Comparison of ENCODE assay signal across 1 cellular context in the genomic region with DNA sequence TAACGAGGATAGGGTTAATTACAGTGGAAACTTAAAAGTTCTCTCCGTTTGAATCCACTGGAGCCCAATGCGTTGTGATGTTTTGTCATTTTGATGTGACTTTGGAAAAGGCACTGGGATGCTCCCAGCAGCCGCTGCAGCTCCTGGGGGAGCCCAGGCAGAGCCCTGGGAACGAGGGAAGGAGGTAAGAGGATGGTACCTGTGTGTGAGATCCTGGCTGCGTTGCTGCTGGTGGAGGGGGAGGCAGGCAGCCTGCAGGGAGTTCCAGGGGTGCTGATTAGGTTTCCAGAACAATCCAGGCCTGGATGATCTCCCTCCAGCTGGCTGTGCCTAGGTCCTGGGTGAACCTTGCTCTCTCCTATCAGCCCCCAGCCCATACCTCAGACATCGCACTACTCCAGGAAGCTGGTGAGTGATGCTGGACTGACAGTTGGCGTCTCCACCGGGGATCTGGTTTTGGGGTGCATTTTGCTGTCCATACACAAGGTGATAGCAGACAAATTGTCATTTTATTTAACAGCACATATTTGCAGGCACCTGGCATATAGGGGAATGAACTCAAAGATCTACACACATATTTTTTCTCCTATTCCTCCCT.
A peak's percentile ranks its signal among the peaks of the same experiment; 100 is the strongest.
TF ChIP-seq lines count a peak whose summit lies in the region.

No MANE protein-coding gene starts in this region.

TF ChIP-seq in HepG2, 621 proteins besides CTCF, POLR2A, EP300 and RAD21 (continued from another document and continues in another):
- TF ChIP-seq, protein P1, sequence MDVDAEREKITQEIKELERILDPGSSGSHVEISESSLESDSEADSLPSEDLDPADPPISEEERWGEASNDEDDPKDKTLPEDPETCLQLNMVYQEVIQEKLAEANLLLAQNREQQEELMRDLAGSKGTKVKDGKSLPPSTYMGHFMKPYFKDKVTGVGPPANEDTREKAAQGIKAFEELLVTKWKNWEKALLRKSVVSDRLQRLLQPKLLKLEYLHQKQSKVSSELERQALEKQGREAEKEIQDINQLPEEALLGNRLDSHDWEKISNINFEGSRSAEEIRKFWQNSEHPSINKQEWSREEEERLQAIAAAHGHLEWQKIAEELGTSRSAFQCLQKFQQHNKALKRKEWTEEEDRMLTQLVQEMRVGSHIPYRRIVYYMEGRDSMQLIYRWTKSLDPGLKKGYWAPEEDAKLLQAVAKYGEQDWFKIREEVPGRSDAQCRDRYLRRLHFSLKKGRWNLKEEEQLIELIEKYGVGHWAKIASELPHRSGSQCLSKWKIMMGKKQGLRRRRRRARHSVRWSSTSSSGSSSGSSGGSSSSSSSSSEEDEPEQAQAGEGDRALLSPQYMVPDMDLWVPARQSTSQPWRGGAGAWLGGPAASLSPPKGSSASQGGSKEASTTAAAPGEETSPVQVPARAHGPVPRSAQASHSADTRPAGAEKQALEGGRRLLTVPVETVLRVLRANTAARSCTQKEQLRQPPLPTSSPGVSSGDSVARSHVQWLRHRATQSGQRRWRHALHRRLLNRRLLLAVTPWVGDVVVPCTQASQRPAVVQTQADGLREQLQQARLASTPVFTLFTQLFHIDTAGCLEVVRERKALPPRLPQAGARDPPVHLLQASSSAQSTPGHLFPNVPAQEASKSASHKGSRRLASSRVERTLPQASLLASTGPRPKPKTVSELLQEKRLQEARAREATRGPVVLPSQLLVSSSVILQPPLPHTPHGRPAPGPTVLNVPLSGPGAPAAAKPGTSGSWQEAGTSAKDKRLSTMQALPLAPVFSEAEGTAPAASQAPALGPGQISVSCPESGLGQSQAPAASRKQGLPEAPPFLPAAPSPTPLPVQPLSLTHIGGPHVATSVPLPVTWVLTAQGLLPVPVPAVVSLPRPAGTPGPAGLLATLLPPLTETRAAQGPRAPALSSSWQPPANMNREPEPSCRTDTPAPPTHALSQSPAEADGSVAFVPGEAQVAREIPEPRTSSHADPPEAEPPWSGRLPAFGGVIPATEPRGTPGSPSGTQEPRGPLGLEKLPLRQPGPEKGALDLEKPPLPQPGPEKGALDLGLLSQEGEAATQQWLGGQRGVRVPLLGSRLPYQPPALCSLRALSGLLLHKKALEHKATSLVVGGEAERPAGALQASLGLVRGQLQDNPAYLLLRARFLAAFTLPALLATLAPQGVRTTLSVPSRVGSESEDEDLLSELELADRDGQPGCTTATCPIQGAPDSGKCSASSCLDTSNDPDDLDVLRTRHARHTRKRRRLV (CRISPR knock-in tag; IDR thresholded peaks at IDR 0.05), result no peak
- TF ChIP-seq ARHGAP35 (CRISPR knock-in tag; IDR thresholded peaks at IDR 0.05; ENCODE audit: borderline replicate concordance) (peak; percentile 72; the same call in 1 of the 2 replicates), TBX2 (CRISPR knock-in tag; IDR thresholded peaks at IDR 0.05; ENCODE audit: borderline replicate concordance) (no peak), SOX5 (CRISPR knock-in tag; IDR thresholded peaks at IDR 0.05; ENCODE audit: borderline replicate concordance) (no peak), ZNF350 (CRISPR knock-in tag; IDR thresholded peaks at IDR 0.05; ENCODE audit: borderline replicate concordance, low read depth) (no peak), REL (CRISPR knock-in tag; conservative IDR thresholded peaks at IDR 0.05) (no peak), ZNF20 (CRISPR knock-in tag; IDR thresholded peaks at IDR 0.05) (no peak), ZNF274 (CRISPR knock-in tag; IDR thresholded peaks at IDR 0.05) (0 out of 2 replicates have a peak, but pooled peaks have one; percentile 50), ZFP82 (CRISPR knock-in tag; IDR thresholded peaks at IDR 0.05; ENCODE audit: borderline replicate concordance) (no peak), ZNF747 (CRISPR knock-in tag; IDR thresholded peaks at IDR 0.05; ENCODE audit: borderline replicate concordance) (no peak), ZNF652 (CRISPR knock-in tag; IDR thresholded peaks at IDR 0.05; ENCODE audit: borderline replicate concordance, low read depth) (no peak; the same call in 1 of the 2 replicates), ZNF484 (CRISPR knock-in tag; IDR thresholded peaks at IDR 0.05; ENCODE audit: borderline replicate concordance, low read depth) (no peak), SMAD1 (CRISPR knock-in tag; IDR thresholded peaks at IDR 0.05; ENCODE audit: borderline replicate concordance, low read depth) (no peak), ZNF180 (CRISPR knock-in tag; IDR thresholded peaks at IDR 0.05; ENCODE audit: borderline replicate concordance, low read depth) (no peak), ZBTB3 (CRISPR knock-in tag; IDR thresholded peaks at IDR 0.05; ENCODE audit: borderline replicate concordance, low read depth) (no peak), RARG (CRISPR knock-in tag; IDR thresholded peaks at IDR 0.05; ENCODE audit: low read depth) (no peak), SALL2 (CRISPR knock-in tag; IDR thresholded peaks at IDR 0.05) (no peak), KDM5A (IDR thresholded peaks at IDR 0.05; ENCODE audit: borderline replicate concordance, low read length) (no peak), ZNF121 (CRISPR knock-in tag; IDR thresholded peaks at IDR 0.05) (no peak), RBM22 (optimal IDR thresholded peaks at IDR 0.05; ENCODE audit: low read length) (no peak), NCOA2 (CRISPR knock-in tag; IDR thresholded peaks at IDR 0.05) (no peak), ZBTB1 (CRISPR knock-in tag; IDR thresholded peaks at IDR 0.05; ENCODE audit: borderline replicate concordance) (no peak), PAWR (CRISPR knock-in tag; IDR thresholded peaks at IDR 0.05; ENCODE audit: borderline replicate concordance) (no peak), SKI (IDR thresholded peaks at IDR 0.05; ENCODE audit: partially characterized antibody) (no peak), GLI4 (CRISPR knock-in tag; IDR thresholded peaks at IDR 0.05; ENCODE audit: borderline replicate concordance) (no peak), ZNF383 (CRISPR knock-in tag; IDR thresholded peaks at IDR 0.05; ENCODE audit: borderline replicate concordance) (no peak), FLYWCH1 (CRISPR knock-in tag; IDR thresholded peaks at IDR 0.05) (no peak), CREM (IDR thresholded peaks at IDR 0.05) (no peak), CREM (CRISPR knock-in tag; IDR thresholded peaks at IDR 0.05) (no peak), SMAD9 (CRISPR knock-in tag; IDR thresholded peaks at IDR 0.05) (no peak), FOXA3 (CRISPR knock-in tag; IDR thresholded peaks at IDR 0.05) (no peak), RXRA (CRISPR knock-in tag; IDR thresholded peaks at IDR 0.05) (no peak), POLR2G (IDR thresholded peaks at IDR 0.05; ENCODE audit: low read depth, low read length) (0 out of 2 replicates have a peak, but pooled peaks have one; percentile 9), ZKSCAN5 (CRISPR knock-in tag; IDR thresholded peaks at IDR 0.05) (no peak), TEAD3 (CRISPR knock-in tag; optimal IDR thresholded peaks at IDR 0.05; ENCODE audit: borderline replicate concordance) (peak; percentile 21), ZSCAN30 (CRISPR knock-in tag; IDR thresholded peaks at IDR 0.05) (no peak), RBM39 (IDR thresholded peaks at IDR 0.05; ENCODE audit: low read depth, low read length, poor library complexity, severe bottlenecking) (no peak), NR2C2 (CRISPR knock-in tag; IDR thresholded peaks at IDR 0.05; ENCODE audit: borderline replicate concordance) (no peak), ZNF562 (CRISPR knock-in tag; IDR thresholded peaks at IDR 0.05; ENCODE audit: borderline replicate concordance) (no peak), ZNF382 (CRISPR knock-in tag; IDR thresholded peaks at IDR 0.05; ENCODE audit: borderline replicate concordance) (no peak), ZNF468 (CRISPR knock-in tag; IDR thresholded peaks at IDR 0.05) (no peak), RBAK (CRISPR knock-in tag; IDR thresholded peaks at IDR 0.05) (no peak), ZNF34 (CRISPR knock-in tag; IDR thresholded peaks at IDR 0.05; ENCODE audit: borderline replicate concordance) (no peak), HNRNPUL1 (IDR thresholded peaks at IDR 0.05; ENCODE audit: low read depth, low read length) (no peak), MEIS1 (CRISPR knock-in tag; IDR thresholded peaks at IDR 0.05; ENCODE audit: borderline replicate concordance) (no peak), ZSCAN9 (CRISPR knock-in tag; IDR thresholded peaks at IDR 0.05; ENCODE audit: borderline replicate concordance) (no peak)
- TF ChIP-seq, protein P2, sequence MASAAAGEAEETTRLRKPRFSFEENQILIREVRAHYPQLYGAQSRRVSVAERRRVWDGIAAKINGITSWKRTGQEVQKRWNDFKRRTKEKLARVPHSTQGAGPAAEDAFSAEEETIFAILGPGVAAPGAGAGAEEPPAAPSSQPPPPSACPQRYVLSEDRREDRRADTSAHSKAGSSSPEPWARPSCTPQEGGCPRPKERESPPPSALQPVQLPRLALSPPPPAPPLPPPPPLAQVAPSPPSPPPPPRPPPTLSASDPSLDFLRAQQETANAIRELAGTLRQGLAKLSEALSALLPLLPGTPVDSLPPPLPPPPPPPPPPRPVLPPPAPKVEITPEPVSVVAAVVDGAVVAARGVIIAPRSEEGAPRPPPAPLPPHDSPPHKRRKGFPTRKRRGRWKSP (CRISPR knock-in tag; IDR thresholded peaks at IDR 0.05), result no peak
- TF ChIP-seq, protein P3, sequence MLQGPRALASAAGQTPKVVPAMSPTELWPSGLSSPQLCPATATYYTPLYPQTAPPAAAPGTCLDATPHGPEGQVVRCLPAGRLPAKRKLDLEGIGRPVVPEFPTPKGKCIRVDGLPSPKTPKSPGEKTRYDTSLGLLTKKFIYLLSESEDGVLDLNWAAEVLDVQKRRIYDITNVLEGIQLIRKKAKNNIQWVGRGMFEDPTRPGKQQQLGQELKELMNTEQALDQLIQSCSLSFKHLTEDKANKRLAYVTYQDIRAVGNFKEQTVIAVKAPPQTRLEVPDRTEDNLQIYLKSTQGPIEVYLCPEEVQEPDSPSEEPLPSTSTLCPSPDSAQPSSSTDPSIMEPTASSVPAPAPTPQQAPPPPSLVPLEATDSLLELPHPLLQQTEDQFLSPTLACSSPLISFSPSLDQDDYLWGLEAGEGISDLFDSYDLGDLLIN (CRISPR knock-in tag; IDR thresholded peaks at IDR 0.05; ENCODE audit: borderline replicate concordance), result no peak
- TF ChIP-seq, protein P4, sequence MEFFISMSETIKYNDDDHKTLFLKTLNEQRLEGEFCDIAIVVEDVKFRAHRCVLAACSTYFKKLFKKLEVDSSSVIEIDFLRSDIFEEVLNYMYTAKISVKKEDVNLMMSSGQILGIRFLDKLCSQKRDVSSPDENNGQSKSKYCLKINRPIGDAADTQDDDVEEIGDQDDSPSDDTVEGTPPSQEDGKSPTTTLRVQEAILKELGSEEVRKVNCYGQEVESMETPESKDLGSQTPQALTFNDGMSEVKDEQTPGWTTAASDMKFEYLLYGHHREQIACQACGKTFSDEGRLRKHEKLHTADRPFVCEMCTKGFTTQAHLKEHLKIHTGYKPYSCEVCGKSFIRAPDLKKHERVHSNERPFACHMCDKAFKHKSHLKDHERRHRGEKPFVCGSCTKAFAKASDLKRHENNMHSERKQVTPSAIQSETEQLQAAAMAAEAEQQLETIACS (CRISPR knock-in tag; IDR thresholded peaks at IDR 0.05), result no peak
- TF ChIP-seq, protein P5, sequence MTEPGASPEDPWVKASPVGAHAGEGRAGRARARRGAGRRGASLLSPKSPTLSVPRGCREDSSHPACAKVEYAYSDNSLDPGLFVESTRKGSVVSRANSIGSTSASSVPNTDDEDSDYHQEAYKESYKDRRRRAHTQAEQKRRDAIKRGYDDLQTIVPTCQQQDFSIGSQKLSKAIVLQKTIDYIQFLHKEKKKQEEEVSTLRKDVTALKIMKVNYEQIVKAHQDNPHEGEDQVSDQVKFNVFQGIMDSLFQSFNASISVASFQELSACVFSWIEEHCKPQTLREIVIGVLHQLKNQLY (CRISPR knock-in tag; IDR thresholded peaks at IDR 0.05), result no peak
- TF ChIP-seq, protein P6, sequence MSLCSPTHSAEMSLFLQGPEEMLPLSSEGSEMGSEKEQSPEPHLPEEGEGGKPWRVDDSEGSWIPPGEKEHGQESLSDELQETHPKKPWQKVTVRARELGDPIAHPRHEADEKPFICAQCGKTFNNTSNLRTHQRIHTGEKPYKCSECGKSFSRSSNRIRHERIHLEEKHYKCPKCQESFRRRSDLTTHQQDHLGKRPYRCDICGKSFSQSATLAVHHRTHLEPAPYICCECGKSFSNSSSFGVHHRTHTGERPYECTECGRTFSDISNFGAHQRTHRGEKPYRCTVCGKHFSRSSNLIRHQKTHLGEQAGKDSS (CRISPR knock-in tag; IDR thresholded peaks at IDR 0.05; ENCODE audit: borderline replicate concordance, low read depth), result no peak
- TF ChIP-seq, protein P7, sequence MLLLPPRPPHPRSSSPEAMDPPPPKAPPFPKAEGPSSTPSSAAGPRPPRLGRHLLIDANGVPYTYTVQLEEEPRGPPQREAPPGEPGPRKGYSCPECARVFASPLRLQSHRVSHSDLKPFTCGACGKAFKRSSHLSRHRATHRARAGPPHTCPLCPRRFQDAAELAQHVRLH (CRISPR knock-in tag; IDR thresholded peaks at IDR 0.05; ENCODE audit: borderline replicate concordance, low read depth), result no peak
- TF ChIP-seq, protein P8, sequence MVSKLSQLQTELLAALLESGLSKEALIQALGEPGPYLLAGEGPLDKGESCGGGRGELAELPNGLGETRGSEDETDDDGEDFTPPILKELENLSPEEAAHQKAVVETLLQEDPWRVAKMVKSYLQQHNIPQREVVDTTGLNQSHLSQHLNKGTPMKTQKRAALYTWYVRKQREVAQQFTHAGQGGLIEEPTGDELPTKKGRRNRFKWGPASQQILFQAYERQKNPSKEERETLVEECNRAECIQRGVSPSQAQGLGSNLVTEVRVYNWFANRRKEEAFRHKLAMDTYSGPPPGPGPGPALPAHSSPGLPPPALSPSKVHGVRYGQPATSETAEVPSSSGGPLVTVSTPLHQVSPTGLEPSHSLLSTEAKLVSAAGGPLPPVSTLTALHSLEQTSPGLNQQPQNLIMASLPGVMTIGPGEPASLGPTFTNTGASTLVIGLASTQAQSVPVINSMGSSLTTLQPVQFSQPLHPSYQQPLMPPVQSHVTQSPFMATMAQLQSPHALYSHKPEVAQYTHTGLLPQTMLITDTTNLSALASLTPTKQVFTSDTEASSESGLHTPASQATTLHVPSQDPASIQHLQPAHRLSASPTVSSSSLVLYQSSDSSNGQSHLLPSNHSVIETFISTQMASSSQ (IDR thresholded peaks at IDR 0.05; ENCODE audit: low read depth), result no peak
- TF ChIP-seq, protein P8 (CRISPR knock-in tag; IDR thresholded peaks at IDR 0.05; ENCODE audit: borderline replicate concordance), result no peak
- TF ChIP-seq, protein P9, sequence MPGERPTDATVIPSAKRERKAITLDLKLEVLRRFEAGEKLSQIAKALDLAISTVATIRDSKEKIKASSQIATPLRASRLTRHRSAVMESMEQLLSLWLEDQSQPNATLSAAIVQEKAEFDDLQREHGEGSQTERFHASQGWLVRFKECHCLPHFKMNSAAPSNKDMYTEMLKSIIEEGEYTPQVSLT (CRISPR knock-in tag; IDR thresholded peaks at IDR 0.05; ENCODE audit: borderline replicate concordance, low read depth), result no peak
